21 cellular contexts compared by ENCODE assay signal in genomic region chr12:79553863-79554574, GRCh38.
"Had no signal": no experiment of that assay in that cellular context is flagged by ENCODE, and none has a peak within 500 bp of the region (broad histone marks: within the 10 kb centered on the region; RNA-seq: fewer than 3 reads in every experiment).

No MANE protein-coding gene starts in this region.

- H3K27me3 ChIP-seq: colonic mucosa, foreskin keratinocyte, ovary, spleen, stomach had no signal

- H3K36me3 ChIP-seq: colonic mucosa, ovary, thoracic aorta had no signal

- H3K27ac ChIP-seq: colonic mucosa, foreskin keratinocyte, ovary, spleen, stomach had no signal

- H3K4me3 ChIP-seq: colonic mucosa, ovary, spleen, stomach, thoracic aorta had no signal

- DNase-seq: caudate nucleus; colonic mucosa; dermis blood vessel endothelial cell; erythroblast; foreskin keratinocyte; head of caudate nucleus; hippocampal formation; kidney glomerular epithelial cell; natural killer cell; nucleus accumbens; ovary; spleen; stimulated activated CD4-positive, alpha-beta T cell treated with anti-CD3 and anti-CD28 coated beads, Interleukin-15, amount 100 ng/mL, for 24 hours; stimulated activated CD4-positive, alpha-beta T cell treated with anti-CD3 and anti-CD28 coated beads, Interleukin-1b, Interleukin-23, amount 100 ng/mL, for 48 hours; stimulated activated CD4-positive, alpha-beta T cell treated with anti-CD3 and anti-CD28 coated beads, Interleukin-4, amount 100 ng/mL, for 24 hours; stimulated activated naive CD4-positive, alpha-beta T cell; stomach; substantia nigra had no signal

- H3K4me1 ChIP-seq: colonic mucosa had no signal

- ATAC-seq: foreskin keratinocyte, natural killer cell, sciatic nerve had no signal

- H3K9me3 ChIP-seq: colonic mucosa, ovary, thoracic aorta had no signal

- FAIRE-seq: endothelial cell of umbilical vein had no signal
